Comparison of ENCODE assay signal across 1 cellular context in the genomic region with DNA sequence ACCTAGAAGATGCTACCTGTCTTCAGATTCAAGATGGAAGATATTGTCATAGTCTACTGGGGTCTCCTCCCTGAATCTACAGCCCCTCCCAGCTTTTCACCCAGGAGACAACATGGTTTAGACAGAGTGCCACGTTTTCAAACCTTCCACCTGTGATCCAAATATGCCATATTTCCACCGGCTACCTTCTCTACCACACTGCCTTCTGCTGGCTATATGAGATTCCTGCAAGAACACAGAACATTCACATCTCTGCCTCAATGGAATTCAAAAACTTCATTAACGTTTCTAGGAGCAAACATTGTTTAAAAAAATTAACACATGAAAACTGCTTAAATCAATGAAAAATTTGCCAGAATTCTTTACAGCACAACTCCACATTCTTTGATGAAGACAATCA.
TF ChIP-seq lines count a peak whose summit lies in the region.

No MANE protein-coding gene starts in this region.

TF ChIP-seq in K562, 482 proteins besides CTCF, POLR2A, EP300 and RAD21:
- TF ChIP-seq ZKSCAN1 (IDR thresholded peaks at IDR 0.05; ENCODE audit: low read depth, low read length) (no peak), SMC3 (conservative IDR thresholded peaks at IDR 0.05; ENCODE audit: insufficient read depth, low read depth, low read length) (peak; percentile 63; the same call in 1 of the 2 replicates), ARID2 (IDR thresholded peaks at IDR 0.05) (peak; percentile 14; the same call in 1 of the 2 replicates), CTBP1 (IDR thresholded peaks at IDR 0.05; ENCODE audit: borderline replicate concordance) (no peak), CHD1 (IDR thresholded peaks at IDR 0.05; ENCODE audit: low read length) (no peak), EWSR1 (IDR thresholded peaks at IDR 0.05; ENCODE audit: borderline replicate concordance, low read depth, partially characterized antibody) (no peak)
- TF ChIP-seq, protein P1, sequence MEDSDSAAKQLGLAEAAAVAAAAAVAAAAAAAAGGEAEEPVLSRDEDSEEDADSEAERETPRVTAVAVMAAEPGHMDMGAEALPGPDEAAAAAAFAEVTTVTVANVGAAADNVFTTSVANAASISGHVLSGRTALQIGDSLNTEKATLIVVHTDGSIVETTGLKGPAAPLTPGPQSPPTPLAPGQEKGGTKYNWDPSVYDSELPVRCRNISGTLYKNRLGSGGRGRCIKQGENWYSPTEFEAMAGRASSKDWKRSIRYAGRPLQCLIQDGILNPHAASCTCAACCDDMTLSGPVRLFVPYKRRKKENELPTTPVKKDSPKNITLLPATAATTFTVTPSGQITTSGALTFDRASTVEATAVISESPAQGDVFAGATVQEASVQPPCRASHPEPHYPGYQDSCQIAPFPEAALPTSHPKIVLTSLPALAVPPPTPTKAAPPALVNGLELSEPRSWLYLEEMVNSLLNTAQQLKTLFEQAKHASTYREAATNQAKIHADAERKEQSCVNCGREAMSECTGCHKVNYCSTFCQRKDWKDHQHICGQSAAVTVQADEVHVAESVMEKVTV (CRISPR knock-in tag; IDR thresholded peaks at IDR 0.05) = peak; percentile 38; the same call in 1 of the 2 replicates
